Comparison of ENCODE assay signal across 23 cellular contexts in genomic region chr12:13631873-13632272, GRCh38.
"Had no signal": no experiment of that assay in that cellular context is flagged by ENCODE, and none has a peak within 500 bp of the region (broad histone marks: within the 10 kb centered on the region; RNA-seq: fewer than 3 reads in every experiment).

No MANE protein-coding gene starts in this region.

- H3K27me3 ChIP-seq: body of pancreas had no signal

- H3K27ac ChIP-seq: body of pancreas, KMS-11, SK-N-MC, VCaP had no signal

- ATAC-seq: activated CD4-positive, alpha-beta T cell treated with anti-CD3 and anti-CD28 coated beads for 36 hours; activated T-cell treated with anti-CD3 and anti-CD28 coated beads, Interleukin-2, amount 50 U/mL, for 72 hours; body of pancreas; Right ventricle myocardium inferior had no signal

- H3K9me3 ChIP-seq: body of pancreas had no signal

- FAIRE-seq: bronchial epithelial cell had no signal

- H3K4me1 ChIP-seq: body of pancreas had no signal

- H3K4me3 ChIP-seq: body of pancreas, SK-N-MC had no signal

- DNase-seq: activated CD4-positive, alpha-beta memory T cell treated with anti-CD3 and anti-CD28 coated beads, Interleukin-2, amount 10 ng/mL, durations not matched to agents 7 days and 5 days; activated CD4-positive, alpha-beta T cell treated with anti-CD3 and anti-CD28 coated beads for 36 hours; activated CD4-positive, alpha-beta T cell treated with anti-CD3 and anti-CD28 coated beads, Interleukin-2, amount 50 U/mL, for 1 hour; activated naive CD4-positive, alpha-beta T cell treated with anti-CD3 and anti-CD28 coated beads, Interleukin-2, amount 50 U/mL, for 16 hours; activated T-cell treated with anti-CD3 and anti-CD28 coated beads for 4 hours; activated T-cell treated with anti-CD3 and anti-CD28 coated beads, Interleukin-2, amount 50 U/mL, for 72 hours; aorta; body of pancreas; central memory CD4-positive, alpha-beta T cell; MM.1S; NCI-H1105; NCI-H1436; NCI-H187; NCI-H2081; NCI-H524 treated with DMSO at 0.1 percent for 48 hours; NCI-H748 treated with DMSO at 0.1 percent for 48 hours; RPMI8226; T-helper 1 cell had no signal
